Comparison of ENCODE assay signal across 8 cellular contexts in the genomic region with DNA sequence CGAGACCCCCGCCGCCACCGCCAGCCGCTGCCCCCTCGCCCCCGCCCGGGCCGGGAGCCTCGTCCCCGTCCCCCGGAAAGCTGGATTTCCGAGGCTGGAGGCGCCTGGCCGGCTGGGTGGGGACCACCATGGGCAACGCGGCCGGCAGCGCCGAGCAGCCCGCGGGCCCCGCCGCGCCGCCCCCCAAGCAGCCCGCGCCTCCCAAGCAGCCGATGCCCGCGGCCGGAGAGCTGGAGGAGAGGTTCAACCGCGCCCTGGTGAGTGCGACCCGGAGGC. TPM values are rescaled to one million over a fixed set of nuclear protein-coding genes. Genes with fewer than 3 reads are reported as not detected.
DNase-seq lines count a peak whose midpoint lies in the region; ATAC-seq and TF ChIP-seq lines count a peak whose summit lies in the region.

No MANE protein-coding gene starts in this region.

- H3K36me3 ChIP-seq in SJSA1, result no peaks in the 10 kb centered on the region
- no peaks in the 10 kb centered on the region for H3K36me3 ChIP-seq in gastroesophageal sphincter
- H3K36me3 ChIP-seq in sigmoid colon, result no peaks in the 10 kb centered on the region

- H3K4me1 ChIP-seq in SJSA1 (replicated peaks), result peaks cover 12% of the 10 kb centered on the region
- H3K4me1 ChIP-seq in gastroesophageal sphincter, result peaks cover 0 to 42% (median 6%) of the 10 kb centered on the region in 3 donors
- peaks cover 0 to 20% (median 14%) of the 10 kb centered on the region in 4 donors for H3K4me1 ChIP-seq in sigmoid colon

- no CpG with 5 or more reads among the region's 36 CpGs for WGBS in gastroesophageal sphincter (ENCODE audit: low coverage in 1 of 2), 2 donors
- WGBS in sigmoid colon, 2 donors, result 1% methylated on average over 36 of the region's 36 CpGs

- no peak for TF ChIP-seq POLR2A in gastroesophageal sphincter (IDR thresholded peaks at IDR 0.05)
- no peak for TF ChIP-seq POLR2A in sigmoid colon (IDR thresholded peaks at IDR 0.05)

- intact Hi-C loops in sigmoid colon (cut with DNase I), result loop anchor here (5.0 kb wide), 1 partner anchor 95 kb away; the partner anchor contains the start of gene MAP3K14

- DNase-seq in SJSA1 (ENCODE audit: low read depth in 1 of 2, low spot score in 2 of 2), result no peak
- no peak for DNase-seq in sigmoid colon
- no peak for DNase-seq in SIG-M5 (lab: John Stamatoyannopoulos, UW)
- no peak for DNase-seq in DMS153 treated with DMSO at 0.1 percent for 48 hours (lab: John Stamatoyannopoulos, UW; ENCODE audit: unreplicated experiment)
- DNase-seq in GM19238 (ENCODE audit: insufficient read length, low spot score), result no peak
- DNase-seq in hippocampal formation (lab: John Stamatoyannopoulos, UW), result no peak

- no peak for TF ChIP-seq EP300 in gastroesophageal sphincter (IDR thresholded peaks at IDR 0.05)
- TF ChIP-seq EP300 in sigmoid colon (IDR thresholded peaks at IDR 0.05), result no peak

- no peak overlapping the region for H3K27ac ChIP-seq in SJSA1
- peak overlapping the region in 3 of 4 donors; percentile 73 to 83 (median 78) for H3K27ac ChIP-seq in gastroesophageal sphincter
- peak overlapping the region; percentile 55 to 75 (median 63) for H3K27ac ChIP-seq in sigmoid colon

- H3K27me3 ChIP-seq in SJSA1 (replicated peaks) (peaks cover 45% of the 10 kb centered on the region), gastroesophageal sphincter (peaks cover 43% of the 10 kb centered on the region), sigmoid colon (peaks cover 7 to 31% (median 18%) of the 10 kb centered on the region in 3 donors)

- TF ChIP-seq CTCF in gastroesophageal sphincter (IDR thresholded peaks at IDR 0.05) (no peak), sigmoid colon (IDR thresholded peaks at IDR 0.05) (no peak)

- peak overlapping the region; percentile 76 for H3K4me3 ChIP-seq in GM08714 (ENCODE audit: low read length)
- H3K4me3 ChIP-seq in SJSA1, result peak overlapping the region; percentile 24
- peak overlapping the region; percentile 39 to 69 for H3K4me3 ChIP-seq in gastroesophageal sphincter
- H3K4me3 ChIP-seq in sigmoid colon, result peak overlapping the region; percentile 21 to 57 (median 56)

- H3K9me3 ChIP-seq in SJSA1 (replicated peaks), result no peaks in the 10 kb centered on the region
- no peaks in the 10 kb centered on the region for H3K9me3 ChIP-seq in gastroesophageal sphincter
- H3K9me3 ChIP-seq in sigmoid colon, result no peaks in the 10 kb centered on the region

- ATAC-seq in gastroesophageal sphincter, result no peak

RNA-seq across cellular contexts. Expression of gene FMNL1, which starts 0.2 kb away (rescaled TPM):
- total RNA-seq in SJSA1 (2014; rRNA removed; shearing (Covaris generic)), result not detected in 2 replicates
- total RNA-seq in gastroesophageal sphincter, result 10 to 100 TPM; 12.0 to 21.9 (median 14.9) TPM
- 10 to 100 TPM in 3 of 4 donors, 1 to 10 TPM in 1; 8.9 to 12.7 (median 11.0) TPM for total RNA-seq in sigmoid colon
- 10 to 100 TPM in 2 of 3 donors, 1 to 10 TPM in 1; 9.2 to 35.5 (median 10.8) TPM for polyA plus RNA-seq in sigmoid colon

RNA-seq across cellular contexts. Expression of gene SPATA32, which starts 40.0 kb away (rescaled TPM):
- not detected in 2 replicates for total RNA-seq in SJSA1 (2014; rRNA removed; shearing (Covaris generic))
- total RNA-seq in gastroesophageal sphincter (not detected), sigmoid colon (not detected)
- polyA plus RNA-seq in sigmoid colon, result under 1 TPM in 1 of 3 donors, not detected in 2; 0.07 TPM

Comparison
In these comparisons a context has a peak if more than half of its experiments do, and no peak if none do; other contexts are left out.
1. H3K4me3 ChIP-seq: peak in every context shown above with its lines; median percentile 76 in GM08714; 56 in sigmoid colon; 54 in gastroesophageal sphincter; 24 in SJSA1.